ENCODE assay signal across 8 cellular contexts in the genomic region with DNA sequence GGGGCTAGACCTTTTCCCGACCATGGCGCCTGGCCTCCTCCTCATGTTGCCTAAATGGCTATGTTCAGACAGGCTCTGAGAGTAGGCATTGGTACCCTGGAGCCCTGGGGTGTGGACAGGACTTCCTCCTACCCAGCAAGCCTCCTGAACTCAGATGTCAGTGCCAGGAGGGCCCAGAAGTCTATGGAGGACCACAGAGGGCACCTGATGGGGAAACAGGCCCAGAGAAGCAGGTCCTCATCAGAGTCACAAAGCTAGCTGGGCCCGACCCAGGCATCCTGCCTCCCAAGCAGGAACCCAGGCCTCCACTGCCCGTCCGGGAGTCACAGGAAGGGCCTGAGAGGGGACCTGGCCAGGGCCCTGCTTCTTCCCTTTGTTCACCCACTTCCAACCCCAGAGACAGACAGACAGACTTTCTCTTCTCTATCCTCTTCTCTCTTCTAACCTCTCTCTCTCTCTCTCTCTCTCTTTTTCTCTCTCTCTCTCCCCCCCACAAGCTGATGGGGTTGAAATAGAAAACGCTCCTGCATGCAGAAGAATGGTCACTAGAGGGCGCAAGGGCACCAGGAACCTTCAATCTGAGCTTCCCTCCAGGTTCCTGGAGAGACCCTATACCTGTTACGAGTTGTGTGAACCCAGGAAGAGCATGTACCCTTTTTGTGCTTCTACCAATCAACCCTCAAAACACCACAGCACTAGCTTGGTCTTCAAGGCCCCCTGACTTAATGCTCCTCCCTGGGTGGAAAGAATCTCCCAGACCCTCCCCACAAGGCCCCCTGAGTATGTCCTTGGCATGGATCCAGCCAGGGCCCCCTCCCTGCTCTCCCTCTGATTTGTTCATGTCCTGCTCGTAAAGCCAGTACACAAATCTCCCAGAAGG. TPM values are rescaled to one million over a fixed set of nuclear protein-coding genes. Genes with fewer than 3 reads are reported as not detected.
DNase-seq lines count a peak whose midpoint lies in the region; ATAC-seq, FAIRE-seq and TF ChIP-seq lines count a peak whose summit lies in the region.

No MANE protein-coding gene starts in this region.

- peak; percentile 95 for FAIRE-seq in GM12878 (lab: Jason Lieb, UNC)

- no peak for TF ChIP-seq POLR2A in GM12878 (IDR thresholded peaks at IDR 0.05; ENCODE audit: low read depth, low read length)

- DNase-seq in NK-92 treated with Interleukin-12 subunit alpha and Interleukin-12 subunit beta, amount 100 ng/mL, for 24 hours (lab: John Stamatoyannopoulos, UW) = peak; percentile 48
- DNase-seq in NK-92 (lab: John Stamatoyannopoulos, UW; ENCODE audit: unreplicated experiment) (no peak), NCI-H2107 treated with DMSO at 0.1 percent for 48 hours (lab: John Stamatoyannopoulos, UW; ENCODE audit: unreplicated experiment) (peak; percentile 87), UCSD-AML1 (lab: John Stamatoyannopoulos, UW; ENCODE audit: unreplicated experiment) (peak; percentile 67), GM12878 (ENCODE audit: low read depth, low spot score) (no peak)
- peak; percentile 67 for DNase-seq in stimulated activated CD4-positive, alpha-beta T cell treated with anti-CD3 and anti-CD28 coated beads, Interleukin-12 subunit alpha, Interleukin-12 subunit beta, amount 100 ng/mL, for 4 hours

- H3K9me3 ChIP-seq in GM12878 (replicated peaks; ENCODE audit: control insufficient read depth, insufficient read depth, low read length) = no peaks in the 10 kb centered on the region
- no peaks in the 10 kb centered on the region for H3K9me3 ChIP-seq in iPS-15b (ENCODE audit: control insufficient read depth, insufficient read depth, low read length)

- WGBS in GM12878 (ENCODE audit: insufficient coverage, insufficient replicate concordance, low lambda C conversion rate, missing lambda C conversion rate) = 43% methylated on average over 9 of the region's 9 CpGs

- POLR2A ChIA-PET in GM12878 (lab: Charles Lee) = interaction anchor here (0.5 to 1.4 kb wide), 4 partner anchors 10 to 91 kb away, joined by 3 to 12 read pairs (median 4); no protein-coding TSS in a partner anchor

- H3K4me3 ChIP-seq in GM12878 (no peak overlapping the region), iPS-15b (ENCODE audit: low read depth, low read length) (no peak overlapping the region)

- BruUV-seq in GM12878 (replicated peaks; lab: Mats Ljungman, UMichigan) = no TSS peak

- no peak for TF ChIP-seq EP300 in GM12878 (IDR thresholded peaks at IDR 0.05; ENCODE audit: borderline replicate concordance in 1 of 2, control insufficient read depth in 1 of 2, low read depth in 2 of 2, low read length in 2 of 2)

- TF ChIP-seq RAD21 in GM12878 (IDR thresholded peaks at IDR 0.05; ENCODE audit: insufficient read depth, low read depth, low read length) = peak; percentile 98

- TF ChIP-seq CTCF in GM12878 (IDR thresholded peaks at IDR 0.05 in 2 of 3, conservative IDR thresholded peaks at IDR 0.05 in 1 of 3; ENCODE audit: control insufficient read depth in 2 of 3, extremely low read depth in 1 of 3, insufficient read depth in 1 of 3, low read depth in 3 of 3, low read length in 3 of 3) = peak; percentile 81 to 93 (median 89); a peak in 5 of 6 replicates

- SMC1A ChIA-PET in GM12878 (lab: Charles Lee; ENCODE audit: uncharacterized antibody, unreplicated experiment) = interaction anchor here (0.7 to 12.0 kb wide), 27 partner anchors 9 to 452 kb away, joined by 3 to 185 read pairs (median 5); a partner anchor contains a TSS

- H3K4me1 ChIP-seq in GM12878 (ENCODE audit: control insufficient read depth, insufficient read depth, low read length) = peaks cover 30% of the 10 kb centered on the region
- H3K4me1 ChIP-seq in iPS-15b (ENCODE audit: control insufficient read depth, insufficient read depth, low read length) = no peaks in the 10 kb centered on the region

- no peak overlapping the region for H3K4me2 ChIP-seq in GM12878 (ENCODE audit: control insufficient read depth, insufficient read depth)

- no peak overlapping the region for H3K9ac ChIP-seq in GM12878 (ENCODE audit: control insufficient read depth, insufficient read depth, low read length)
- H3K9ac ChIP-seq in iPS-15b (ENCODE audit: low read depth, low read length) = peak overlapping the region; percentile 47

- H3K79me2 ChIP-seq in GM12878 (ENCODE audit: control insufficient read depth, insufficient read depth, low read length) = peaks cover 60% of the 10 kb centered on the region

- in situ Hi-C loops in GM12878 (cut with MboI) = loop anchor here (10.0 kb wide), 2 partner anchors 70 to 450 kb away; a partner anchor contains a TSS

- H3K36me3 ChIP-seq in GM12878 (ENCODE audit: control insufficient read depth in 2 of 2, insufficient read depth in 2 of 2, low read length in 1 of 2) (peaks cover 4 to 23% of the 10 kb centered on the region in 2 experiments; a peak in 3 of 4 replicates), iPS-15b (ENCODE audit: control insufficient read depth, insufficient read depth, low read length) (peaks cover 10% of the 10 kb centered on the region)

- H3K27ac ChIP-seq in GM12878 (ENCODE audit: control insufficient read depth, insufficient read depth) = no peak overlapping the region

- peak; percentile 60 for ATAC-seq in GM12878
- ATAC-seq in HG03571 (IDR thresholded peaks at IDR 0.05; ENCODE audit: unreplicated experiment) = no peak

- no peak overlapping the region for H2AFZ ChIP-seq in GM12878 (ENCODE audit: control insufficient read depth, low read depth, low read length)

- peaks cover 3% of the 10 kb centered on the region; the same call in 1 of the 2 replicates for H4K20me1 ChIP-seq in GM12878 (ENCODE audit: control insufficient read depth, insufficient read depth)

- H3K27me3 ChIP-seq in GM12878 (replicated peaks in 1 of 2; ENCODE audit: control insufficient read depth in 2 of 2, insufficient read depth in 2 of 2, low read length in 1 of 2) = no peaks in the 10 kb centered on the region
- H3K27me3 ChIP-seq in iPS-15b (ENCODE audit: control insufficient read depth, insufficient read depth, low read length) = no peaks in the 10 kb centered on the region

- RAD21 ChIA-PET in GM12878 (lab: Charles Lee; ENCODE audit: unreplicated experiment) = interaction anchor here (0.6 to 13.9 kb wide), 33 partner anchors 9 to 564 kb away, joined by 3 to 256 read pairs (median 4); a partner anchor contains a TSS

- CTCF ChIA-PET in GM12878 (lab: Yijun Ruan, JAX) = interaction anchor here (0.5 to 18.4 kb wide), 39 partner anchors 9 to 1907 kb away, joined by 3 to 469 read pairs (median 4); a partner anchor contains a TSS

- intact Hi-C loops in GM12878 (cut with micrococcal nuclease; ENCODE audit: unreplicated experiment) = loop anchor here (1.0 to 5.0 kb wide), 3 partner anchors 68 to 452 kb away; no protein-coding TSS in a partner anchor

TF ChIP-seq in GM12878, 131 proteins besides CTCF, POLR2A, EP300 and RAD21 (continues in another document):
- no peak for TF ChIP-seq CREM (IDR thresholded peaks at IDR 0.05; ENCODE audit: low read depth)
- TF ChIP-seq, protein P1, sequence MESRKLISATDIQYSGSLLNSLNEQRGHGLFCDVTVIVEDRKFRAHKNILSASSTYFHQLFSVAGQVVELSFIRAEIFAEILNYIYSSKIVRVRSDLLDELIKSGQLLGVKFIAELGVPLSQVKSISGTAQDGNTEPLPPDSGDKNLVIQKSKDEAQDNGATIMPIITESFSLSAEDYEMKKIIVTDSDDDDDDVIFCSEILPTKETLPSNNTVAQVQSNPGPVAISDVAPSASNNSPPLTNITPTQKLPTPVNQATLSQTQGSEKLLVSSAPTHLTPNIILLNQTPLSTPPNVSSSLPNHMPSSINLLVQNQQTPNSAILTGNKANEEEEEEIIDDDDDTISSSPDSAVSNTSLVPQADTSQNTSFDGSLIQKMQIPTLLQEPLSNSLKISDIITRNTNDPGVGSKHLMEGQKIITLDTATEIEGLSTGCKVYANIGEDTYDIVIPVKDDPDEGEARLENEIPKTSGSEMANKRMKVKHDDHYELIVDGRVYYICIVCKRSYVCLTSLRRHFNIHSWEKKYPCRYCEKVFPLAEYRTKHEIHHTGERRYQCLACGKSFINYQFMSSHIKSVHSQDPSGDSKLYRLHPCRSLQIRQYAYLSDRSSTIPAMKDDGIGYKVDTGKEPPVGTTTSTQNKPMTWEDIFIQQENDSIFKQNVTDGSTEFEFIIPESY (IDR thresholded peaks at IDR 0.05) = no peak

RNA-seq across cellular contexts. Expression of a gene that starts 27.1 kb away (rescaled TPM):
- 218 and 253 TPM in 2 replicates for total RNA-seq in GM12878 (2013; cell fraction: nucleolus; rRNA removed)
- total RNA-seq in GM12878 (2014; rRNA removed) = 48.4 and 54.3 TPM in 2 replicates
- total RNA-seq in GM12878 (2014; rRNA removed; fragmentation: Illumina TruSeq; extraction: Trizol) = 25.1 and 25.7 TPM in 2 replicates
- total RNA-seq in GM12878 (2021) = 91.5 and 102 TPM in 2 replicates
- 43.7 TPM for polyA plus RNA-seq in GM12878 (2011; ENCODE audit: low read depth)
- polyA plus RNA-seq in GM12878 (2011; rRNA removed) = 34.0 and 50.3 TPM in 2 replicates
- 54.1 and 60.4 TPM in 2 replicates for polyA plus RNA-seq in GM12878 (2011; cell fraction: cytosol; rRNA removed)
- 323 and 349 TPM in 2 replicates for polyA plus RNA-seq in GM12878 (2011; cell fraction: nucleus; rRNA removed)
- polyA plus RNA-seq in GM12878 (2012) = 88.7 and 93.1 TPM in 2 replicates
- 14.7 and 29.2 TPM in 2 replicates for polyA plus RNA-seq in GM12878 (2014; fragmentation: Illumina TruSeq; extraction: Trizol)
- polyA plus RNA-seq in GM12878 (2014; fragmentation: Nextera tagmentation; extraction: Ambion mirVana) = under 1 TPM; 0.55 to 0.85 TPM
- 58.8 and 64.9 TPM in 2 replicates for polyA plus RNA-seq in GM12878 (2014; rRNA removed)
- 10 to 100 TPM; 51.8 to 57.9 TPM for polyA plus RNA-seq in GM12878 (2016; fragmentation: Nextera tagmentation; extraction: Ambion mirVana)
- polyA minus RNA-seq in GM12878 (2011; rRNA and poly(A)+ RNA removed) = 63.7 and 91.7 TPM in 2 replicates
- 34.5 and 43.7 TPM in 2 replicates for polyA minus RNA-seq in GM12878 (2011; cell fraction: cytosol; rRNA and poly(A)+ RNA removed)
- 78.3 and 112 TPM in 2 replicates for polyA minus RNA-seq in GM12878 (2011; cell fraction: nucleus; rRNA and poly(A)+ RNA removed)

RNA-seq across cellular contexts. Expression of a gene that starts 50.9 kb away (rescaled TPM):
- 0.31 and 0.51 TPM in 2 replicates for total RNA-seq in GM12878 (2013; cell fraction: nucleolus; rRNA removed)
- total RNA-seq in GM12878 (2014; rRNA removed) = 0.33 TPM in 1 of 2 replicates, not detected in the other
- 0.05 TPM in 1 of 2 replicates, not detected in the other for total RNA-seq in GM12878 (2014; rRNA removed; fragmentation: Illumina TruSeq; extraction: Trizol)
- 0.15 and 0.24 TPM in 2 replicates for total RNA-seq in GM12878 (2021)
- polyA plus RNA-seq in GM12878 (2011; ENCODE audit: low read depth) = 1.2 TPM
- polyA plus RNA-seq in GM12878 (2011; rRNA removed) = 0.06 and 0.11 TPM in 2 replicates
- polyA plus RNA-seq in GM12878 (2011; cell fraction: cytosol; rRNA removed) = 0.18 TPM in 2 replicates
- polyA plus RNA-seq in GM12878 (2011; cell fraction: nucleus; rRNA removed) = 0.35 and 0.49 TPM in 2 replicates
- 0.28 and 0.54 TPM in 2 replicates for polyA plus RNA-seq in GM12878 (2012)
- polyA plus RNA-seq in GM12878 (2014; fragmentation: Illumina TruSeq; extraction: Trizol) = 0.10 TPM in 1 of 2 replicates, not detected in the other
- polyA plus RNA-seq in GM12878 (2014; fragmentation: Nextera tagmentation; extraction: Ambion mirVana) = not detected
- 0.06 TPM in 1 of 2 replicates, not detected in the other for polyA plus RNA-seq in GM12878 (2014; rRNA removed)
- polyA plus RNA-seq in GM12878 (2016; fragmentation: Nextera tagmentation; extraction: Ambion mirVana) = not detected
- not detected in 2 replicates for polyA minus RNA-seq in GM12878 (2011; rRNA and poly(A)+ RNA removed)
- 0.52 and 1.3 TPM in 2 replicates for polyA minus RNA-seq in GM12878 (2011; cell fraction: cytosol; rRNA and poly(A)+ RNA removed)
- polyA minus RNA-seq in GM12878 (2011; cell fraction: nucleus; rRNA and poly(A)+ RNA removed) = 0.29 and 0.48 TPM in 2 replicates

Comparison
In these comparisons a context has a peak if more than half of its experiments do, and no peak if none do; other contexts are left out.
1. DNase-seq: peak in NK-92 treated with Interleukin-12 subunit alpha and Interleukin-12 subunit beta, amount 100 ng/mL, for 24 hours (single experiment), NCI-H2107 treated with DMSO at 0.1 percent for 48 hours (single experiment), UCSD-AML1 (single experiment) and stimulated activated CD4-positive, alpha-beta T cell treated with anti-CD3 and anti-CD28 coated beads, Interleukin-12 subunit alpha, Interleukin-12 subunit beta, amount 100 ng/mL, for 4 hours (single experiment); none in NK-92 (single experiment) and GM12878 (single experiment).